Comparison of ENCODE assay signal across 1 cellular context in the genomic region with DNA sequence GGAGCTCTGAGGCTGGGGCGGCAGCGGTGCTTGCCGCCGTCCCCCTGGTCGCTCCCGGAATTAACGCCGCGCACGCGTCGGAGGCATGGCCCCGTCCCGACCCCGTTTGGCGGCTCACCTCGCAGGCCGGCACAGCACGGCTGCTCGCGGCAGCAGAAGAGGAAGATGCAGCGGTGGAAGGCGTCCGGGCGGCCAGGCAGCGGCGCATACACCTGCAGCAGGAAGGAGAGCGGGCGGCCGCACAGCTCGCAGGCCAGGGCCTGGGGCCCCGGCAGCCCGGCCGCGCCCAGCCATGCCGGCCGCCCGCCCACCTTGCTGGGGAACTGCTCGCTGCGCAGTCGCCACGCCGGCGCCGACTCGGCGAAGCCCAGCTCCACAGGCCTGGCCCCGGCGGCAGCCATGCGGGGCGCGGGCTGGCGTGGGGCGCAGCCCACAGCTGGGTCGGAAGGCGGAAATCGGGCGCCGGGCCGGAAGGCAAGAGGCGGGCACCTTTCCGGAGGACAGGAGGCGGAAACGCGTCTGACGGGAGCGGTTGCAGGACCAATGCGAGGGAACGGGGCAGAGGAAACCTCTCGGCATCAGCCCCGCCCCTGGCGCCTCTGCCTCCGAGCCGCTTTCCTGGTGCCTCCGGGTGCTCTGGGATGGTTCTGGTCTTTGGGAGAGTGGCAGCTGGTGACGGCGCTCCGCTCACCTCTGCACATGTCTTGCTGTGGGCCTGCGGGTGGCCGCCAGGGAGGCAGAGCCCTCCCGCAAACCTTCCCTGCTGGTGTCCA.
TF ChIP-seq lines count a peak whose summit lies in the region.

A gene with protein sequence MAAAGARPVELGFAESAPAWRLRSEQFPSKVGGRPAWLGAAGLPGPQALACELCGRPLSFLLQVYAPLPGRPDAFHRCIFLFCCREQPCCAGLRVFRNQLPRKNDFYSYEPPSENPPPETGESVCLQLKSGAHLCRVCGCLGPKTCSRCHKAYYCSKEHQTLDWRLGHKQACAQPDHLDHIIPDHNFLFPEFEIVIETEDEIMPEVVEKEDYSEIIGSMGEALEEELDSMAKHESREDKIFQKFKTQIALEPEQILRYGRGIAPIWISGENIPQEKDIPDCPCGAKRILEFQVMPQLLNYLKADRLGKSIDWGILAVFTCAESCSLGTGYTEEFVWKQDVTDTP (minus strand): TSS at position 457 of the 773 bp plus-strand sequence. CDS start 56 bp downstream, at position 401.

TF ChIP-seq in HepG2, 621 proteins besides CTCF, POLR2A, EP300 and RAD21 (continued from another document and continues in another):
- TF ChIP-seq, protein P1, sequence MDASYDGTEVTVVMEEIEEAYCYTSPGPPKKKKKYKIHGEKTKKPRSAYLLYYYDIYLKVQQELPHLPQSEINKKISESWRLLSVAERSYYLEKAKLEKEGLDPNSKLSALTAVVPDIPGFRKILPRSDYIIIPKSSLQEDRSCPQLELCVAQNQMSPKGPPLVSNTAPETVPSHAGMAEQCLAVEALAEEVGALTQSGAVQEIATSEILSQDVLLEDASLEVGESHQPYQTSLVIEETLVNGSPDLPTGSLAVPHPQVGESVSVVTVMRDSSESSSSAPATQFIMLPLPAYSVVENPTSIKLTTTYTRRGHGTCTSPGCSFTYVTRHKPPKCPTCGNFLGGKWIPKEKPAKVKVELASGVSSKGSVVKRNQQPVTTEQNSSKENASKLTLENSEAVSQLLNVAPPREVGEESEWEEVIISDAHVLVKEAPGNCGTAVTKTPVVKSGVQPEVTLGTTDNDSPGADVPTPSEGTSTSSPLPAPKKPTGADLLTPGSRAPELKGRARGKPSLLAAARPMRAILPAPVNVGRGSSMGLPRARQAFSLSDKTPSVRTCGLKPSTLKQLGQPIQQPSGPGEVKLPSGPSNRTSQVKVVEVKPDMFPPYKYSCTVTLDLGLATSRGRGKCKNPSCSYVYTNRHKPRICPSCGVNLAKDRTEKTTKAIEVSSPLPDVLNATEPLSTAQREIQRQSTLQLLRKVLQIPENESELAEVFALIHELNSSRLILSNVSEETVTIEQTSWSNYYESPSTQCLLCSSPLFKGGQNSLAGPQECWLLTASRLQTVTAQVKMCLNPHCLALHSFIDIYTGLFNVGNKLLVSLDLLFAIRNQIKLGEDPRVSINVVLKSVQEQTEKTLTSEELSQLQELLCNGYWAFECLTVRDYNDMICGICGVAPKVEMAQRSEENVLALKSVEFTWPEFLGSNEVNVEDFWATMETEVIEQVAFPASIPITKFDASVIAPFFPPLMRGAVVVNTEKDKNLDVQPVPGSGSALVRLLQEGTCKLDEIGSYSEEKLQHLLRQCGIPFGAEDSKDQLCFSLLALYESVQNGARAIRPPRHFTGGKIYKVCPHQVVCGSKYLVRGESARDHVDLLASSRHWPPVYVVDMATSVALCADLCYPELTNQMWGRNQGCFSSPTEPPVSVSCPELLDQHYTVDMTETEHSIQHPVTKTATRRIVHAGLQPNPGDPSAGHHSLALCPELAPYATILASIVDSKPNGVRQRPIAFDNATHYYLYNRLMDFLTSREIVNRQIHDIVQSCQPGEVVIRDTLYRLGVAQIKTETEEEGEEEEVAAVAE (CRISPR knock-in tag; IDR thresholded peaks at IDR 0.05; ENCODE audit: borderline replicate concordance), result no peak; the same call in none of the 2 replicates
- TF ChIP-seq ZNF12 (CRISPR knock-in tag; IDR thresholded peaks at IDR 0.05) (peak; percentile 27), CBFB (CRISPR knock-in tag; IDR thresholded peaks at IDR 0.05) (peak; percentile 74; the same call in 1 of the 2 replicates), ZNF614 (CRISPR knock-in tag; IDR thresholded peaks at IDR 0.05; ENCODE audit: borderline replicate concordance) (no peak; the same call in 1 of the 2 replicates), SOX13 (IDR thresholded peaks at IDR 0.05) (no peak), SOX13 (CRISPR knock-in tag; conservative IDR thresholded peaks at IDR 0.05 in 1 of 2, IDR thresholded peaks at IDR 0.05 in 1 of 2) (peak; percentile 31 to 81; a peak in 2 of 4 replicates), KAT7 (CRISPR knock-in tag; IDR thresholded peaks at IDR 0.05; ENCODE audit: borderline replicate concordance) (peak; percentile 64), HNRNPH1 (optimal IDR thresholded peaks at IDR 0.05; ENCODE audit: low read depth, low read length) (no peak), ZNF569 (CRISPR knock-in tag; IDR thresholded peaks at IDR 0.05; ENCODE audit: borderline replicate concordance) (no peak), EEA1 (CRISPR knock-in tag; IDR thresholded peaks at IDR 0.05; ENCODE audit: borderline replicate concordance) (peak; percentile 84), ZHX2 (IDR thresholded peaks at IDR 0.05; ENCODE audit: low read depth) (peak; percentile 71), ZHX2 (CRISPR knock-in tag; IDR thresholded peaks at IDR 0.05; ENCODE audit: borderline replicate concordance) (peak; percentile 97; the same call in 1 of the 2 replicates), CBX1 (IDR thresholded peaks at IDR 0.05; ENCODE audit: low read depth) (peak; percentile 39), IRX3 (CRISPR knock-in tag; IDR thresholded peaks at IDR 0.05; ENCODE audit: borderline replicate concordance, low read depth) (peak; percentile 93; the same call in 1 of the 2 replicates), KLF13 (CRISPR knock-in tag; IDR thresholded peaks at IDR 0.05) (no peak), ZNF275 (CRISPR knock-in tag; IDR thresholded peaks at IDR 0.05; ENCODE audit: borderline replicate concordance) (no peak; the same call in 1 of the 2 replicates), ZNF431 (CRISPR knock-in tag; IDR thresholded peaks at IDR 0.05; ENCODE audit: borderline replicate concordance, low read depth) (peak; percentile 86; the same call in 1 of the 2 replicates), KDM1A (CRISPR knock-in tag; IDR thresholded peaks at IDR 0.05) (no peak), ZNF607 (CRISPR knock-in tag; IDR thresholded peaks at IDR 0.05; ENCODE audit: borderline replicate concordance) (0 out of 2 replicates have a peak, but pooled peaks have one; percentile 29), NBN (conservative IDR thresholded peaks at IDR 0.05) (no peak)
- TF ChIP-seq, protein P2, sequence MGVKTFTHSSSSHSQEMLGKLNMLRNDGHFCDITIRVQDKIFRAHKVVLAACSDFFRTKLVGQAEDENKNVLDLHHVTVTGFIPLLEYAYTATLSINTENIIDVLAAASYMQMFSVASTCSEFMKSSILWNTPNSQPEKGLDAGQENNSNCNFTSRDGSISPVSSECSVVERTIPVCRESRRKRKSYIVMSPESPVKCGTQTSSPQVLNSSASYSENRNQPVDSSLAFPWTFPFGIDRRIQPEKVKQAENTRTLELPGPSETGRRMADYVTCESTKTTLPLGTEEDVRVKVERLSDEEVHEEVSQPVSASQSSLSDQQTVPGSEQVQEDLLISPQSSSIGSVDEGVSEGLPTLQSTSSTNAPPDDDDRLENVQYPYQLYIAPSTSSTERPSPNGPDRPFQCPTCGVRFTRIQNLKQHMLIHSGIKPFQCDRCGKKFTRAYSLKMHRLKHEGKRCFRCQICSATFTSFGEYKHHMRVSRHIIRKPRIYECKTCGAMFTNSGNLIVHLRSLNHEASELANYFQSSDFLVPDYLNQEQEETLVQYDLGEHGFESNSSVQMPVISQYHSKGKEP (CRISPR knock-in tag; IDR thresholded peaks at IDR 0.05), result no peak
- TF ChIP-seq, protein P3, sequence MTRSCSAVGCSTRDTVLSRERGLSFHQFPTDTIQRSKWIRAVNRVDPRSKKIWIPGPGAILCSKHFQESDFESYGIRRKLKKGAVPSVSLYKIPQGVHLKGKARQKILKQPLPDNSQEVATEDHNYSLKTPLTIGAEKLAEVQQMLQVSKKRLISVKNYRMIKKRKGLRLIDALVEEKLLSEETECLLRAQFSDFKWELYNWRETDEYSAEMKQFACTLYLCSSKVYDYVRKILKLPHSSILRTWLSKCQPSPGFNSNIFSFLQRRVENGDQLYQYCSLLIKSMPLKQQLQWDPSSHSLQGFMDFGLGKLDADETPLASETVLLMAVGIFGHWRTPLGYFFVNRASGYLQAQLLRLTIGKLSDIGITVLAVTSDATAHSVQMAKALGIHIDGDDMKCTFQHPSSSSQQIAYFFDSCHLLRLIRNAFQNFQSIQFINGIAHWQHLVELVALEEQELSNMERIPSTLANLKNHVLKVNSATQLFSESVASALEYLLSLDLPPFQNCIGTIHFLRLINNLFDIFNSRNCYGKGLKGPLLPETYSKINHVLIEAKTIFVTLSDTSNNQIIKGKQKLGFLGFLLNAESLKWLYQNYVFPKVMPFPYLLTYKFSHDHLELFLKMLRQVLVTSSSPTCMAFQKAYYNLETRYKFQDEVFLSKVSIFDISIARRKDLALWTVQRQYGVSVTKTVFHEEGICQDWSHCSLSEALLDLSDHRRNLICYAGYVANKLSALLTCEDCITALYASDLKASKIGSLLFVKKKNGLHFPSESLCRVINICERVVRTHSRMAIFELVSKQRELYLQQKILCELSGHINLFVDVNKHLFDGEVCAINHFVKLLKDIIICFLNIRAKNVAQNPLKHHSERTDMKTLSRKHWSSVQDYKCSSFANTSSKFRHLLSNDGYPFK (CRISPR knock-in tag; IDR thresholded peaks at IDR 0.05; ENCODE audit: borderline replicate concordance), result peak; percentile 82; the same call in 1 of the 2 replicates
- TF ChIP-seq, protein P4, sequence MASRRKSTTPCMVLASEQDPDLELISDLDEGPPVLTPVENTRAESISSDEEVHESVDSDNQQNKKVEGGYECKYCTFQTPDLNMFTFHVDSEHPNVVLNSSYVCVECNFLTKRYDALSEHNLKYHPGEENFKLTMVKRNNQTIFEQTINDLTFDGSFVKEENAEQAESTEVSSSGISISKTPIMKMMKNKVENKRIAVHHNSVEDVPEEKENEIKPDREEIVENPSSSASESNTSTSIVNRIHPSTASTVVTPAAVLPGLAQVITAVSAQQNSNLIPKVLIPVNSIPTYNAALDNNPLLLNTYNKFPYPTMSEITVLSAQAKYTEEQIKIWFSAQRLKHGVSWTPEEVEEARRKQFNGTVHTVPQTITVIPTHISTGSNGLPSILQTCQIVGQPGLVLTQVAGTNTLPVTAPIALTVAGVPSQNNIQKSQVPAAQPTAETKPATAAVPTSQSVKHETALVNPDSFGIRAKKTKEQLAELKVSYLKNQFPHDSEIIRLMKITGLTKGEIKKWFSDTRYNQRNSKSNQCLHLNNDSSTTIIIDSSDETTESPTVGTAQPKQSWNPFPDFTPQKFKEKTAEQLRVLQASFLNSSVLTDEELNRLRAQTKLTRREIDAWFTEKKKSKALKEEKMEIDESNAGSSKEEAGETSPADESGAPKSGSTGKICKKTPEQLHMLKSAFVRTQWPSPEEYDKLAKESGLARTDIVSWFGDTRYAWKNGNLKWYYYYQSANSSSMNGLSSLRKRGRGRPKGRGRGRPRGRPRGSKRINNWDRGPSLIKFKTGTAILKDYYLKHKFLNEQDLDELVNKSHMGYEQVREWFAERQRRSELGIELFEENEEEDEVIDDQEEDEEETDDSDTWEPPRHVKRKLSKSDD (CRISPR knock-in tag; IDR thresholded peaks at IDR 0.05; ENCODE audit: low read depth), result no peak
- TF ChIP-seq, protein P5, sequence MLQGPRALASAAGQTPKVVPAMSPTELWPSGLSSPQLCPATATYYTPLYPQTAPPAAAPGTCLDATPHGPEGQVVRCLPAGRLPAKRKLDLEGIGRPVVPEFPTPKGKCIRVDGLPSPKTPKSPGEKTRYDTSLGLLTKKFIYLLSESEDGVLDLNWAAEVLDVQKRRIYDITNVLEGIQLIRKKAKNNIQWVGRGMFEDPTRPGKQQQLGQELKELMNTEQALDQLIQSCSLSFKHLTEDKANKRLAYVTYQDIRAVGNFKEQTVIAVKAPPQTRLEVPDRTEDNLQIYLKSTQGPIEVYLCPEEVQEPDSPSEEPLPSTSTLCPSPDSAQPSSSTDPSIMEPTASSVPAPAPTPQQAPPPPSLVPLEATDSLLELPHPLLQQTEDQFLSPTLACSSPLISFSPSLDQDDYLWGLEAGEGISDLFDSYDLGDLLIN (CRISPR knock-in tag; IDR thresholded peaks at IDR 0.05; ENCODE audit: borderline replicate concordance), result 0 out of 2 replicates have a peak, but pooled peaks have one; percentile 15
